In genomic region chr12:94460594-94460959, GRCh38 we compare ENCODE assay signal across 8 cellular contexts. TPM values are rescaled to one million over a fixed set of nuclear protein-coding genes. Genes with fewer than 3 reads are reported as not detected.
DNase-seq lines count a peak whose midpoint lies in the region; ATAC-seq and TF ChIP-seq lines count a peak whose summit lies in the region.

No MANE protein-coding gene starts in this region.

- no peak for ATAC-seq in effector memory CD8-positive, alpha-beta T cell (replicated peaks)
- no peak for ATAC-seq in HG03039 (IDR thresholded peaks at IDR 0.05; ENCODE audit: unreplicated experiment)

- no peaks in the 10 kb centered on the region for H3K36me3 ChIP-seq in neutrophil

- H3K36me3 Mint-ChIP-seq in effector memory CD8-positive, alpha-beta T cell (ENCODE audit: insufficient read depth) = peaks cover 12% of the 10 kb centered on the region

- peaks cover 9% of the 10 kb centered on the region for H3K27me3 ChIP-seq in neutrophil

- peak overlapping the region; percentile 85 for H3K4me3 ChIP-seq in NB4 (ENCODE audit: low read depth, low read length)
- H3K4me3 ChIP-seq in neutrophil (ENCODE audit: low read depth in 1 of 2, low read length in 1 of 2) = peak overlapping the region; percentile 74 to 81

- TF ChIP-seq POLR2A in NB4 (IDR thresholded peaks at IDR 0.05; ENCODE audit: extremely low read depth, insufficient read length) = no peak

- DNase-seq in COLO829 (ENCODE audit: low spot score) (peak; percentile 14), NB4 (ENCODE audit: low read depth) (no peak), NCI-H1417 (lab: John Stamatoyannopoulos, UW) (no peak), A172 (ENCODE audit: low spot score) (no peak), SIG-M5 treated with dmso at 0.1 percent for 504 hours (lab: John Stamatoyannopoulos, UW; ENCODE audit: unreplicated experiment) (no peak)
- DNase-seq in effector memory CD8-positive, alpha-beta T cell = no peak

- H3K9me3 Mint-ChIP-seq in effector memory CD8-positive, alpha-beta T cell = no peaks in the 10 kb centered on the region

- peak overlapping the region; percentile 92 to 95 for H3K27ac Mint-ChIP-seq in effector memory CD8-positive, alpha-beta T cell

- no peaks in the 10 kb centered on the region for H3K9me3 ChIP-seq in neutrophil

- TF ChIP-seq CTCF in NB4 (IDR thresholded peaks at IDR 0.05; ENCODE audit: low read depth, low read length) = no peak
- no peak for TF ChIP-seq CTCF in neutrophil (IDR thresholded peaks at IDR 0.05)

- H3K4me3 Mint-ChIP-seq in effector memory CD8-positive, alpha-beta T cell = peak overlapping the region; percentile 92 to 95

- peaks cover 0 to 5% of the 10 kb centered on the region in 2 donors for H3K27me3 Mint-ChIP-seq in effector memory CD8-positive, alpha-beta T cell

- peaks cover 16 to 18% of the 10 kb centered on the region in 2 donors for H3K4me1 Mint-ChIP-seq in effector memory CD8-positive, alpha-beta T cell (ENCODE audit: low read depth in 2 of 2)

- peaks cover 18 to 19% of the 10 kb centered on the region in 2 experiments for H3K4me1 ChIP-seq in neutrophil (ENCODE audit: control insufficient read depth in 1 of 2, insufficient read depth in 1 of 2, low read depth in 1 of 2, low read length in 1 of 2)

- no peak overlapping the region for H3K27ac ChIP-seq in neutrophil

RNA-seq across cellular contexts. Expression of gene CEP83, which starts 0.9 kb away (rescaled TPM):
- total RNA-seq in A172 (2014; rRNA removed; shearing (Covaris generic)) = 8.7 and 9.3 TPM in 2 replicates
